Comparison of ENCODE assay signal across 11 cellular contexts in the genomic region with DNA sequence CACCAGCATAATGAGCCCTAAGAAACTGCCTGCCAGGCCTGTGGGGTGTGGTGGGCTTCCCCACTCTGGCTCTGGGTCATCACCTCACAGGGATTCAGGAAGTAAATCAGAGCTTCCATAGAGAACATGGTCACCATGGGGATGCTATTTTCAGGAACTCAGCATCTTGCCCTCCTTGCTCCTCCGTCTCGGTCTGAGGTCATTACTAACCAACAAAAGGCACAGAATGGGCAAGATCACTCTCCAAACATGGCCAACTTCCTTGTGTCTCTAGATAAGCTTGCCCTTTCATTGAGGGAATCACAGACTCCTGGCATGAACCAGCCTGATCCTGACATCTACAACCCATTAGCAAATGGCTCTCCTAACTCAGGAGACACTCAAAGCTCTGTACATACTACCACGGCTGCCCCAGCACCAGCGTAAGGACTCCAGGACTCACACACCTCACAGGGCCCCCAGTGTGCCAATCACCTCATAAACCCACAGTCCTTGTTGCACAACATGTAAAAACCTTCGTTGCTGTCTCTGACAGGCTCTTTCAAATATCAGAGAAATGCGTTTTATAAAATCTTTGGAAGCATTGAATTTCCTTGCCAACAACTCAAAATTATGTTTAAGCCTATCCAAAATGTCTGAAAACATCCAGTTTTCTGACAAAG. TPM values are rescaled to one million over a fixed set of nuclear protein-coding genes. Genes with fewer than 3 reads are reported as not detected.
DNase-seq lines count a peak whose midpoint lies in the region; ATAC-seq lines count a peak whose summit lies in the region.
"Had no signal": no experiment of that assay in that cellular context is flagged by ENCODE, and none has a peak within 500 bp of the region (broad histone marks: within the 10 kb centered on the region; RNA-seq: fewer than 3 reads in every experiment).

No MANE protein-coding gene starts in this region.

- H3K4me3 Mint-ChIP-seq in activated naive CD8-positive, alpha-beta T cell treated with anti-CD3 and anti-CD28 coated beads, Interleukin-2, amount 10 ng/mL, durations not matched to agents 7 days and 5 days = no peak overlapping the region
- no peak overlapping the region for H3K4me3 Mint-ChIP-seq in stimulated activated naive B cell treated with anti-CD40 and anti-IgM and Interleukin-4, amounts not matched to agents 10 μg/mL and 1 μg/mL and 100 μg/mL, for 72 hours
- H3K4me3 Mint-ChIP-seq: naive B cell had no signal

- H3K27ac ChIP-seq in KOPT-K1 (ENCODE audit: low read depth, low read length, poor library complexity, severe bottlenecking) = peak overlapping the region; percentile 29

- DNase-seq in activated naive CD8-positive, alpha-beta T cell treated with anti-CD3 and anti-CD28 coated beads, Interleukin-2, amount 10 ng/mL, durations not matched to agents 7 days and 5 days = no peak
- DNase-seq in iris pigment epithelial cell (ENCODE audit: low read depth) (peak; percentile 56), HCEC 1CT (no peak)
- no peak for DNase-seq in stimulated activated naive B cell treated with anti-CD40 and anti-IgM and Interleukin-4, amounts not matched to agents 10 μg/mL and 1 μg/mL and 100 μg/mL, for 72 hours
- DNase-seq: naive B cell, NCI-H774 had no signal

- no peak for ATAC-seq in activated naive CD8-positive, alpha-beta T cell treated with anti-CD3 and anti-CD28 coated beads, Interleukin-2, amount 10 ng/mL, durations not matched to agents 7 days and 5 days (ENCODE audit: low read depth)
- ATAC-seq in stimulated activated naive B cell treated with anti-CD40 and anti-IgM and Interleukin-4, amounts not matched to agents 10 μg/mL and 1 μg/mL and 100 μg/mL, for 72 hours (replicated peaks) = no peak
- ATAC-seq in HG03025 (IDR thresholded peaks at IDR 0.05; ENCODE audit: low FRiP score, unreplicated experiment) = no peak
- ATAC-seq in GM19023 (IDR thresholded peaks at IDR 0.05; ENCODE audit: unreplicated experiment) = no peak
- ATAC-seq in GM21825 (IDR thresholded peaks at IDR 0.05; ENCODE audit: unreplicated experiment) = no peak

- H3K4me1 Mint-ChIP-seq in activated naive CD8-positive, alpha-beta T cell treated with anti-CD3 and anti-CD28 coated beads, Interleukin-2, amount 10 ng/mL, durations not matched to agents 7 days and 5 days = peaks cover 72% of the 10 kb centered on the region
- peaks cover 43 to 64% of the 10 kb centered on the region in 2 donors for H3K4me1 Mint-ChIP-seq in stimulated activated naive B cell treated with anti-CD40 and anti-IgM and Interleukin-4, amounts not matched to agents 10 μg/mL and 1 μg/mL and 100 μg/mL, for 72 hours

- POLR2A ChIA-PET in activated naive CD8-positive, alpha-beta T cell treated with anti-CD3 and anti-CD28 coated beads, Interleukin-2, amount 10 ng/mL, durations not matched to agents 7 days and 5 days (lab: Charles Lee) = interaction anchor here (0.6 to 1.8 kb wide), 3 partner anchors 45 to 96 kb away, joined by 3 to 5 read pairs (median 3); partner anchors contain the start of gene CXCR6

- no peaks in the 10 kb centered on the region for H3K27me3 Mint-ChIP-seq in activated naive CD8-positive, alpha-beta T cell treated with anti-CD3 and anti-CD28 coated beads, Interleukin-2, amount 10 ng/mL, durations not matched to agents 7 days and 5 days
- no peaks in the 10 kb centered on the region for H3K27me3 Mint-ChIP-seq in stimulated activated naive B cell treated with anti-CD40 and anti-IgM and Interleukin-4, amounts not matched to agents 10 μg/mL and 1 μg/mL and 100 μg/mL, for 72 hours
- H3K27me3 Mint-ChIP-seq: naive B cell had no signal

- H3K27ac Mint-ChIP-seq in activated naive CD8-positive, alpha-beta T cell treated with anti-CD3 and anti-CD28 coated beads, Interleukin-2, amount 10 ng/mL, durations not matched to agents 7 days and 5 days = peak overlapping the region; percentile 5
- H3K27ac Mint-ChIP-seq in stimulated activated naive B cell treated with anti-CD40 and anti-IgM and Interleukin-4, amounts not matched to agents 10 μg/mL and 1 μg/mL and 100 μg/mL, for 72 hours = peak overlapping the region; percentile 25

- peaks cover 72% of the 10 kb centered on the region for H3K36me3 Mint-ChIP-seq in activated naive CD8-positive, alpha-beta T cell treated with anti-CD3 and anti-CD28 coated beads, Interleukin-2, amount 10 ng/mL, durations not matched to agents 7 days and 5 days
- H3K36me3 Mint-ChIP-seq in stimulated activated naive B cell treated with anti-CD40 and anti-IgM and Interleukin-4, amounts not matched to agents 10 μg/mL and 1 μg/mL and 100 μg/mL, for 72 hours = peaks cover 9 to 35% of the 10 kb centered on the region in 2 donors

- H3K9me3 Mint-ChIP-seq in activated naive CD8-positive, alpha-beta T cell treated with anti-CD3 and anti-CD28 coated beads, Interleukin-2, amount 10 ng/mL, durations not matched to agents 7 days and 5 days = no peaks in the 10 kb centered on the region
- H3K9me3 Mint-ChIP-seq in stimulated activated naive B cell treated with anti-CD40 and anti-IgM and Interleukin-4, amounts not matched to agents 10 μg/mL and 1 μg/mL and 100 μg/mL, for 72 hours = no peaks in the 10 kb centered on the region
- H3K9me3 Mint-ChIP-seq: naive B cell had no signal

- no peaks in the 10 kb centered on the region for H3K9me3 ChIP-seq in KOPT-K1 (ENCODE audit: insufficient read depth, low read length, poor library complexity, severe bottlenecking)

- peaks cover 45% of the 10 kb centered on the region for H3K36me3 ChIP-seq in KOPT-K1 (ENCODE audit: insufficient read depth, low read length)

RNA-seq across cellular contexts. Expression of gene FYCO1, which starts 7.4 kb away (rescaled TPM):
- total RNA-seq in activated naive CD8-positive, alpha-beta T cell treated with anti-CD3 and anti-CD28 coated beads, Interleukin-2, amount 10 ng/mL, durations not matched to agents 7 days and 5 days = 10 to 100 TPM; 37.9 to 39.1 TPM

RNA-seq across cellular contexts. Expression of gene XCR1, which starts 39.1 kb away (rescaled TPM):
- total RNA-seq in activated naive CD8-positive, alpha-beta T cell treated with anti-CD3 and anti-CD28 coated beads, Interleukin-2, amount 10 ng/mL, durations not matched to agents 7 days and 5 days = not detected
- total RNA-seq: activated CD8-positive, alpha-beta memory T cell treated with anti-CD3 and anti-CD28 coated beads for 36 hours had no signal

RNA-seq across cellular contexts. Expression of gene CXCR6, which starts 45.0 kb away (rescaled TPM):
- total RNA-seq in activated naive CD8-positive, alpha-beta T cell treated with anti-CD3 and anti-CD28 coated beads, Interleukin-2, amount 10 ng/mL, durations not matched to agents 7 days and 5 days = 10 to 100 TPM; 12.4 to 13.5 TPM
